Comparison of ENCODE assay signal across 8 cellular contexts in the genomic region with DNA sequence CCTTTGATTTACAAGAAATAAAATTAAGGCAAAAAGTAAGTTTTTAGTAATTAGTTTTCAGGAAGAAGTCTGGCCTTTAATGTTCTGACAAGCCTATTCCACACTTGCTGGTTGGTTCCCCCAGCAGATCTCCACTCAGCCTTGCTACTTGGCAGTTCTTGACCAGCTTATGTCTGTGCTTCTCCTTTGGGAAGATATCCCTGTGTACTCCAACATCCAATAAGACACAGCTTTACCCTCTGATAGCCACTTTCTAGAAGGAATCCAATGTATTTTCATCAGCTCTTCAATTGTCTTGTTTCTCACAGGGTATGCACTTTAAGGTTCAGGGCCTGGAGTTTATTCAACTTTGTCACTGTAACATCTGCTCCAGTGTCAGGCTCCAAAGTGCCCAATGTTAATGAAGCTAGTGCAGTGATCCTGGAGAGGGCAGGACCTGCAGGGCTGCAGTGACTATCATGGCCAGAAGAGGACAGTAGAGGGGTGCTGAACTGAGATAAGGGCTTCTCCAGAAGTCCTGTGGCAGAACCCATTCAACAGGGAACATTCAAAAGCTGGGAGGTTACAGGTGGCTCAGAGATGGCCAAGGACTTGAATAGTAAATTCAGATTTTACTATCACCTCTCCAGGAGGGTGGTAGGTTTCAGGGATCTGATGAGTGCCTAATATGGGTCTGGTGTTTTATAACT. TPM values are rescaled to one million over a fixed set of nuclear protein-coding genes. Genes with fewer than 3 reads are reported as not detected.
DNase-seq lines count a peak whose midpoint lies in the region; ATAC-seq and TF ChIP-seq lines count a peak whose summit lies in the region.

No MANE protein-coding gene starts in this region.

- no peaks in the 10 kb centered on the region for H3K9me3 Mint-ChIP-seq in activated CD8-positive, alpha-beta memory T cell treated with anti-CD3 and anti-CD28 coated beads, Interleukin-2, amount 10 ng/mL, durations not matched to agents 7 days and 5 days (ENCODE audit: low read depth)
- no peaks in the 10 kb centered on the region for H3K9me3 Mint-ChIP-seq in osteocyte (ENCODE audit: unreplicated experiment)

- peak; percentile 79 for ATAC-seq in GM19438 (IDR thresholded peaks at IDR 0.05; ENCODE audit: low read depth, unreplicated experiment)
- peak; percentile 54 for ATAC-seq in HG03558 (IDR thresholded peaks at IDR 0.05; ENCODE audit: extremely low read depth, unreplicated experiment)
- ATAC-seq in activated CD8-positive, alpha-beta memory T cell treated with anti-CD3 and anti-CD28 coated beads, Interleukin-2, amount 10 ng/mL, durations not matched to agents 7 days and 5 days = peak; percentile 71
- ATAC-seq in HG03097 (IDR thresholded peaks at IDR 0.05; ENCODE audit: low FRiP score, unreplicated experiment) = no peak

- H3K27me3 Mint-ChIP-seq in activated CD8-positive, alpha-beta memory T cell treated with anti-CD3 and anti-CD28 coated beads, Interleukin-2, amount 10 ng/mL, durations not matched to agents 7 days and 5 days = peaks cover 6% of the 10 kb centered on the region
- H3K27me3 Mint-ChIP-seq in osteocyte (ENCODE audit: unreplicated experiment) = peaks cover 21% of the 10 kb centered on the region

- peak; percentile 67 for TF ChIP-seq CTCF in osteocyte (IDR thresholded peaks at IDR 0.05)

- H3K27ac Mint-ChIP-seq in activated CD8-positive, alpha-beta memory T cell treated with anti-CD3 and anti-CD28 coated beads, Interleukin-2, amount 10 ng/mL, durations not matched to agents 7 days and 5 days = no peak overlapping the region
- no peak overlapping the region for H3K27ac Mint-ChIP-seq in osteocyte (ENCODE audit: unreplicated experiment)

- peaks cover 5% of the 10 kb centered on the region for H3K4me1 Mint-ChIP-seq in activated CD8-positive, alpha-beta memory T cell treated with anti-CD3 and anti-CD28 coated beads, Interleukin-2, amount 10 ng/mL, durations not matched to agents 7 days and 5 days
- H3K4me1 Mint-ChIP-seq in osteocyte (ENCODE audit: unreplicated experiment) = no peaks in the 10 kb centered on the region

- no peak overlapping the region for H3K4me3 Mint-ChIP-seq in activated CD8-positive, alpha-beta memory T cell treated with anti-CD3 and anti-CD28 coated beads, Interleukin-2, amount 10 ng/mL, durations not matched to agents 7 days and 5 days
- no peak overlapping the region for H3K4me3 Mint-ChIP-seq in osteocyte (ENCODE audit: unreplicated experiment)

- peaks cover 7% of the 10 kb centered on the region for H3K36me3 Mint-ChIP-seq in activated CD8-positive, alpha-beta memory T cell treated with anti-CD3 and anti-CD28 coated beads, Interleukin-2, amount 10 ng/mL, durations not matched to agents 7 days and 5 days
- peaks cover 11% of the 10 kb centered on the region for H3K36me3 Mint-ChIP-seq in osteocyte (ENCODE audit: unreplicated experiment)

- CTCF ChIA-PET in activated CD8-positive, alpha-beta memory T cell treated with anti-CD3 and anti-CD28 coated beads, Interleukin-2, amount 10 ng/mL, durations not matched to agents 7 days and 5 days (lab: Charles Lee) = interaction anchor here (0.6 to 4.5 kb wide), 9 partner anchors 9 to 457 kb away, joined by 3 to 26 read pairs (median 3); partner anchors contain the start of genes CCDC175, JKAMP and L3HYPDH

- peak; percentile 77 for DNase-seq in D341Med (ENCODE audit: low spot score)
- DNase-seq in NCI-H526 treated with DMSO at 0.1 percent for 48 hours (lab: John Stamatoyannopoulos, UW) = peak; percentile 39
- DNase-seq in activated CD8-positive, alpha-beta memory T cell treated with anti-CD3 and anti-CD28 coated beads, Interleukin-2, amount 10 ng/mL, durations not matched to agents 7 days and 5 days = peak; percentile 70
- DNase-seq in fibroblast of the conjunctiva (ENCODE audit: low read depth) = peak; percentile 27
- no peak for DNase-seq in osteocyte (ENCODE audit: extremely low spot score, unreplicated experiment)

RNA-seq across cellular contexts. Expression of gene JKAMP, which starts 22.9 kb away (rescaled TPM):
- total RNA-seq in activated CD8-positive, alpha-beta memory T cell treated with anti-CD3 and anti-CD28 coated beads, Interleukin-2, amount 10 ng/mL, durations not matched to agents 7 days and 5 days = 10 to 100 TPM; 20.3 to 25.0 TPM
- 47.6 and 53.4 TPM in 2 replicates for total RNA-seq in osteocyte

RNA-seq across cellular contexts. Expression of gene L3HYPDH, which starts 23.0 kb away (rescaled TPM):
- total RNA-seq in activated CD8-positive, alpha-beta memory T cell treated with anti-CD3 and anti-CD28 coated beads, Interleukin-2, amount 10 ng/mL, durations not matched to agents 7 days and 5 days = 10 to 100 TPM; 11.0 to 26.7 TPM
- 31.9 and 32.2 TPM in 2 replicates for total RNA-seq in osteocyte

RNA-seq across cellular contexts. Expression of gene GPR135, which starts 42.0 kb away (rescaled TPM):
- total RNA-seq in activated CD8-positive, alpha-beta memory T cell treated with anti-CD3 and anti-CD28 coated beads, Interleukin-2, amount 10 ng/mL, durations not matched to agents 7 days and 5 days = 1 to 10 TPM; 1.3 to 2.1 TPM
- total RNA-seq in osteocyte = 3.5 and 3.6 TPM in 2 replicates
